ENCODE assay signal across 25 cellular contexts in genomic region chr12:113935459-113935858, GRCh38. TPM values are rescaled to one million over a fixed set of nuclear protein-coding genes. Genes with fewer than 3 reads are reported as not detected.
A peak's percentile ranks its signal among the peaks of the same experiment; 100 is the strongest.
DNase-seq lines count a peak whose midpoint lies in the region; FAIRE-seq and TF ChIP-seq lines count a peak whose summit lies in the region.
"Had no signal": no experiment of that assay in that cellular context is flagged by ENCODE, and none has a peak within 500 bp of the region (broad histone marks: within the 10 kb centered on the region; RNA-seq: fewer than 3 reads in every experiment).

No MANE protein-coding gene starts in this region.

- H3K27ac Mint-ChIP-seq in MCF 10A (ENCODE audit: low read depth, unreplicated experiment), result peak overlapping the region; percentile 27
- H3K27ac Mint-ChIP-seq: CD8-positive, alpha-beta memory T cell; GM23338 had no signal

- H3K4me1 Mint-ChIP-seq in MCF 10A (ENCODE audit: insufficient read depth, unreplicated experiment), result peaks cover 6% of the 10 kb centered on the region

- CTCF ChIA-PET in MCF 10A (lab: Yijun Ruan, JAX), result no interaction called here
- CTCF ChIA-PET in mammary epithelial cell (lab: Charles Lee; ENCODE audit: low non-redundant PET), result no interaction called here
- CTCF ChIA-PET in endothelial cell of umbilical vein (lab: Charles Lee), result no interaction called here
- CTCF ChIA-PET in PC-9 (lab: Charles Lee), result interaction anchor here (0.7 kb wide), 1 partner anchor 1667 kb away, joined by 4 read pairs; no protein-coding TSS in a partner anchor

- no peak overlapping the region for H2AFZ ChIP-seq in mammary epithelial cell (ENCODE audit: low read depth, low read length)
- H2AFZ ChIP-seq in endothelial cell of umbilical vein (ENCODE audit: low read depth, low read length), result peak overlapping the region; percentile 39
- no peak overlapping the region for H2AFZ ChIP-seq in smooth muscle cell (ENCODE audit: low read depth)
- H2AFZ ChIP-seq in PC-9, result no peak overlapping the region
- H2AFZ ChIP-seq: GM23338 had no signal

- in situ Hi-C loops in mammary epithelial cell (cut with MboI; ENCODE audit: low sequenced_read_pairs in 2 of 2), result no loop called here

- H4K20me1 ChIP-seq in mammary epithelial cell (ENCODE audit: insufficient read depth, low read length) (no peaks in the 10 kb centered on the region), endothelial cell of umbilical vein (replicated peaks; ENCODE audit: control insufficient read depth, extremely low read depth, insufficient read depth, low read length) (no peaks in the 10 kb centered on the region), smooth muscle cell (ENCODE audit: low read depth) (no peaks in the 10 kb centered on the region), PC-9 (ENCODE audit: insufficient read depth) (no peaks in the 10 kb centered on the region)

- dilution Hi-C loops in mammary epithelial cell (cut with HindIII; ENCODE audit: low sequenced_read_pairs), result no loop called here
- dilution Hi-C loops in endothelial cell of umbilical vein (cut with MboI; ENCODE audit: extremely low pct_ligation_motif_present, low sequenced_read_pairs), result no loop called here

- H3K27ac ChIP-seq in mammary epithelial cell (ENCODE audit: insufficient read depth, low read depth, low read length) (no peak overlapping the region), endothelial cell of umbilical vein (ENCODE audit: insufficient read depth, low read depth, low read length) (peak overlapping the region; percentile 51), smooth muscle cell (ENCODE audit: low read depth) (peak overlapping the region; percentile 97), PC-9 (no peak overlapping the region)
- H3K27ac ChIP-seq: KMS-11 had no signal

- TF ChIP-seq CTCF in MCF 10A (IDR thresholded peaks at IDR 0.05; ENCODE audit: unreplicated experiment) (no peak), mammary epithelial cell (conservative IDR thresholded peaks at IDR 0.05 in 1 of 2, IDR thresholded peaks at IDR 0.05 in 1 of 2; ENCODE audit: extremely low read depth in 1 of 2, insufficient read depth in 1 of 2, low read depth in 1 of 2, low read length in 2 of 2) (no peak), endothelial cell of umbilical vein (IDR thresholded peaks at IDR 0.05; ENCODE audit: extremely low read depth in 1 of 2, insufficient read depth in 1 of 2, low read depth in 1 of 2, low read length in 2 of 2) (no peak), smooth muscle cell (IDR thresholded peaks at IDR 0.05; ENCODE audit: borderline replicate concordance, insufficient read depth, poor library complexity, severe bottlenecking) (no peak), PC-9 (conservative IDR thresholded peaks at IDR 0.05) (no peak)

- TF ChIP-seq POLR2A in endothelial cell of umbilical vein (IDR thresholded peaks at IDR 0.05; ENCODE audit: low read depth, low read length), result no peak

- FAIRE-seq in endothelial cell of umbilical vein (lab: Jason Lieb, UNC), result peak; percentile 88
- FAIRE-seq: GM12891 had no signal

- H3K4me3 ChIP-seq in mammary epithelial cell (replicated peaks in 1 of 3; ENCODE audit: insufficient read depth in 1 of 3, low read depth in 2 of 3, low read length in 3 of 3) (no peak overlapping the region), endothelial cell of umbilical vein (replicated peaks in 1 of 3; ENCODE audit: insufficient read depth in 1 of 3, low read depth in 1 of 3, low read length in 3 of 3) (no peak overlapping the region), smooth muscle cell (no peak overlapping the region), PC-9 (no peak overlapping the region)
- H3K4me3 ChIP-seq: BLaER1 treated with 17β-estradiol and CSF1 and Interleukin-3, amounts not matched to agents 10 nM and 100 nM; GM23338 had no signal

- no peak overlapping the region for H3K4me3 Mint-ChIP-seq in MCF 10A (ENCODE audit: unreplicated experiment)
- H3K4me3 Mint-ChIP-seq: CD8-positive, alpha-beta memory T cell; GM23338 had no signal

- intact Hi-C loops in MCF 10A (cut with micrococcal nuclease) (no loop called here), mammary epithelial cell (cut with micrococcal nuclease) (no loop called here), endothelial cell of umbilical vein (cut with micrococcal nuclease) (no loop called here), PC-9 (cut with micrococcal nuclease; ENCODE audit: unreplicated experiment) (no loop called here)

- H3K9me1 ChIP-seq in endothelial cell of umbilical vein (replicated peaks; ENCODE audit: control insufficient read depth, extremely low read depth, insufficient read depth, low read length), result no peaks in the 10 kb centered on the region

- peaks cover 9% of the 10 kb centered on the region for H3F3A ChIP-seq in smooth muscle cell (ENCODE audit: low read depth)
- no peaks in the 10 kb centered on the region for H3F3A ChIP-seq in PC-9 (ENCODE audit: insufficient read depth, low read depth)

- H3K9me3 Mint-ChIP-seq in MCF 10A (ENCODE audit: unreplicated experiment), result no peaks in the 10 kb centered on the region
- H3K9me3 Mint-ChIP-seq: CD8-positive, alpha-beta memory T cell; GM23338 had no signal

- no peaks in the 10 kb centered on the region for H3K27me3 Mint-ChIP-seq in MCF 10A (ENCODE audit: insufficient read depth, unreplicated experiment)
- H3K27me3 Mint-ChIP-seq: CD8-positive, alpha-beta memory T cell had no signal

- POLR2A ChIA-PET in MCF 10A (lab: Yijun Ruan, JAX), result no interaction called here
- POLR2A ChIA-PET in endothelial cell of umbilical vein (lab: Charles Lee), result no interaction called here
- POLR2A ChIA-PET in PC-9 (lab: Charles Lee; ENCODE audit: unreplicated experiment), result no interaction called here

- WGBS in mammary epithelial cell (ENCODE audit: low coverage, missing lambda C conversion rate), result 91% methylated on average over 6 of the region's 6 CpGs
- 56% methylated on average over 6 of the region's 6 CpGs for WGBS in smooth muscle cell (ENCODE audit: low lambda C conversion rate)

- no TSS peak for BruUV-seq in MCF 10A (replicated peaks; lab: Mats Ljungman, UMichigan)
- BruUV-seq in mammary epithelial cell (replicated peaks; lab: Mats Ljungman, UMichigan), result no TSS peak
- no TSS peak for BruUV-seq in endothelial cell of umbilical vein (replicated peaks; lab: Mats Ljungman, UMichigan)
- no TSS peak for BruUV-seq in PC-9 (replicated peaks; lab: Mats Ljungman, UMichigan)

- H3K79me2 ChIP-seq in mammary epithelial cell (ENCODE audit: insufficient read depth, low read length) (no peaks in the 10 kb centered on the region), endothelial cell of umbilical vein (ENCODE audit: control insufficient read depth, insufficient read depth, low read length) (no peaks in the 10 kb centered on the region), smooth muscle cell (ENCODE audit: low read depth) (no peaks in the 10 kb centered on the region), PC-9 (ENCODE audit: low read depth) (no peaks in the 10 kb centered on the region)

- H3K9me3 ChIP-seq in mammary epithelial cell (replicated peaks; ENCODE audit: insufficient read depth, low read length) (no peaks in the 10 kb centered on the region), endothelial cell of umbilical vein (replicated peaks; ENCODE audit: control insufficient read depth, insufficient read depth, low read length) (no peaks in the 10 kb centered on the region), smooth muscle cell (replicated peaks; ENCODE audit: low read depth) (no peaks in the 10 kb centered on the region), PC-9 (ENCODE audit: insufficient read depth, low read depth) (no peaks in the 10 kb centered on the region)
- H3K9me3 ChIP-seq: BLaER1 treated with 17β-estradiol and CSF1 and Interleukin-3, amounts not matched to agents 10 nM and 100 nM had no signal

- no peaks in the 10 kb centered on the region for H3K9me2 ChIP-seq in PC-9 (ENCODE audit: insufficient read depth)

- H3K27me3 ChIP-seq in mammary epithelial cell (ENCODE audit: insufficient read depth, low read length), result no peaks in the 10 kb centered on the region
- H3K27me3 ChIP-seq in endothelial cell of umbilical vein (ENCODE audit: control insufficient read depth in 2 of 2, insufficient read depth in 2 of 2, low read length in 2 of 2), result no peaks in the 10 kb centered on the region
- no peaks in the 10 kb centered on the region for H3K27me3 ChIP-seq in smooth muscle cell (ENCODE audit: low read depth)
- H3K27me3 ChIP-seq in PC-9 (ENCODE audit: insufficient read depth, low read depth), result no peaks in the 10 kb centered on the region
- H3K27me3 ChIP-seq: BLaER1 treated with 17β-estradiol and CSF1 and Interleukin-3, amounts not matched to agents 10 nM and 100 nM had no signal

- H3K4me2 ChIP-seq in mammary epithelial cell (ENCODE audit: insufficient read depth, low read depth, low read length) (no peak overlapping the region), endothelial cell of umbilical vein (ENCODE audit: insufficient read depth, low read length) (peak overlapping the region; percentile 13), smooth muscle cell (no peak overlapping the region), PC-9 (no peak overlapping the region)
- H3K4me2 ChIP-seq: GM23338, KMS-11 had no signal

- no peak overlapping the region for H3K9ac ChIP-seq in mammary epithelial cell (ENCODE audit: insufficient read depth, low read length)
- H3K9ac ChIP-seq in endothelial cell of umbilical vein (replicated peaks; ENCODE audit: extremely low read depth, insufficient read depth, low read length), result peak overlapping the region; percentile 28
- H3K9ac ChIP-seq in smooth muscle cell (ENCODE audit: low read depth), result peak overlapping the region; percentile 17
- H3K9ac ChIP-seq: BLaER1 treated with 17β-estradiol and CSF1 and Interleukin-3, amounts not matched to agents 10 nM and 100 nM; KMS-11 had no signal

- peaks cover 44% of the 10 kb centered on the region for H3K36me3 Mint-ChIP-seq in MCF 10A (ENCODE audit: insufficient read depth, unreplicated experiment)

- H3K4me1 ChIP-seq in mammary epithelial cell (ENCODE audit: insufficient read depth, low read length) (no peaks in the 10 kb centered on the region), endothelial cell of umbilical vein (ENCODE audit: control insufficient read depth, extremely low read depth, insufficient read depth, low read length) (peaks cover 16% of the 10 kb centered on the region), smooth muscle cell (ENCODE audit: low read depth) (peaks cover 23% of the 10 kb centered on the region), PC-9 (replicated peaks; ENCODE audit: insufficient read depth) (no peaks in the 10 kb centered on the region)

- DNase-seq in MCF 10A (ENCODE audit: unreplicated experiment), result no peak
- DNase-seq in mammary epithelial cell, result no peak
- peak; percentile 68 for DNase-seq in endothelial cell of umbilical vein (ENCODE audit: low read depth, low spot score)
- peak; percentile 16 for DNase-seq in left kidney (ENCODE audit: low read depth, low spot score)
- DNase-seq in smooth muscle cell (lab: John Stamatoyannopoulos, UW; ENCODE audit: unreplicated experiment), result no peak
- no peak for DNase-seq in NCI-H1694 treated with DMSO at 0.1 percent for 48 hours (lab: John Stamatoyannopoulos, UW)
- no peak for DNase-seq in activated CD4-positive, alpha-beta T cell treated with anti-CD3 and anti-CD28 coated beads for 1 hour
- DNase-seq in PC-9, result no peak
- DNase-seq: 8988T; Calu3; CD8-positive, alpha-beta memory T cell; DMS153; HCEC 1CT; IMR-90; NCI-H1105 treated with DMSO at 0.1 percent for 48 hours; NCI-H2081; NCI-H2171; NCI-H345; NCI-H524; NCI-H774; NK-92 treated with Interleukin-12 subunit alpha and Interleukin-12 subunit beta, amount 100 ng/mL, for 24 hours had no signal

- H3K36me3 ChIP-seq in mammary epithelial cell (ENCODE audit: insufficient read depth, low read length), result peaks cover 15% of the 10 kb centered on the region
- H3K36me3 ChIP-seq in endothelial cell of umbilical vein (ENCODE audit: control insufficient read depth in 2 of 2, extremely low read depth in 1 of 2, insufficient read depth in 2 of 2, low read length in 2 of 2), result peaks cover 7 to 10% of the 10 kb centered on the region in 2 experiments
- H3K36me3 ChIP-seq in smooth muscle cell (ENCODE audit: low read depth), result no peaks in the 10 kb centered on the region
- no peaks in the 10 kb centered on the region for H3K36me3 ChIP-seq in PC-9 (ENCODE audit: low read depth)

RNA-seq across cellular contexts. Expression of gene RBM19, which starts 30.7 kb away (rescaled TPM):
- total RNA-seq in MCF 10A (2022) (22.0 and 29.2 TPM in 2 replicates), mammary epithelial cell (10 to 100 TPM; 24.0 to 37.3 TPM), endothelial cell of umbilical vein (34.0 and 34.4 TPM in 2 replicates), smooth muscle cell (15.9 and 17.2 TPM in 2 replicates), PC-9 (2021) (23.1 and 23.8 TPM in 2 replicates)
- polyA plus RNA-seq in mammary epithelial cell (14.2 TPM), endothelial cell of umbilical vein (13.2 and 15.2 TPM in 2 replicates), smooth muscle cell (12.8 and 17.0 TPM in 2 replicates)
- polyA minus RNA-seq in mammary epithelial cell (22.1 TPM), endothelial cell of umbilical vein (20.0 and 21.5 TPM in 2 replicates)
- polyA plus RNA-seq in endothelial cell of umbilical vein (2011; cell fraction: cytosol; rRNA removed), result 13.0 and 13.2 TPM in 2 replicates
- 53.5 and 55.4 TPM in 2 replicates for polyA plus RNA-seq in endothelial cell of umbilical vein (2011; cell fraction: nucleus; rRNA removed)
- polyA plus RNA-seq in endothelial cell of umbilical vein (2012), result 23.1 and 23.7 TPM in 2 replicates
- 7.4 TPM for polyA minus RNA-seq in endothelial cell of umbilical vein (2011; cell fraction: cytosol; rRNA and poly(A)+ RNA removed)
- polyA minus RNA-seq in endothelial cell of umbilical vein (2011; cell fraction: nucleus; rRNA and poly(A)+ RNA removed), result 19.7 and 25.0 TPM in 2 replicates

Comparison
In these comparisons a context has a peak if more than half of its experiments do, and no peak if none do; other contexts are left out.
1. DNase-seq: peak in endothelial cell of umbilical vein (single experiment) and left kidney (single experiment); none in MCF 10A (single experiment), mammary epithelial cell (single experiment), smooth muscle cell (single experiment), NCI-H1694 treated with DMSO at 0.1 percent for 48 hours (single experiment), activated CD4-positive, alpha-beta T cell treated with anti-CD3 and anti-CD28 coated beads for 1 hour (single experiment) and PC-9 (0 of 2).
2. H3K27ac ChIP-seq: peak in endothelial cell of umbilical vein (single experiment) and smooth muscle cell (single experiment); none in mammary epithelial cell (single experiment) and PC-9 (single experiment).